In the genomic region with DNA sequence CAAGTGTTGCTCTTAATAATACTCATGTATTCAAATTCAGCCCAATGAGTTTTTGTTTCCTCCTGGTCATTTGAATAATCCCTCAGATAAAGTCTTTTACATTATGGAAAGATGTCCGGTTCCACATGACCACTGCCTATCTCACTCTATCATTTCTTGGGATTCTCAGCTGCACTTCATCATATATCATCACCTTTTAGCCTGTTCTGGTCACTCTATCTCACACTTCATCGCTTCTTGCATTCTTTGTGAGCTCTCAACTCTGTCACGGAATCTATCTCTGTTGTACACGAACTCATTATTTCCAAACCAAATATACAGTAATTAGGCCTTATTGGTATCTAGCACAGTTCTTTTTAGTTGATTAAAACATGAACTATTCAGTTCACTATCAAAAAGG, we compare ENCODE assay signal across 6 cellular contexts.
"Had no signal": no experiment of that assay in that cellular context is flagged by ENCODE, and none has a peak within 500 bp of the region (broad histone marks: within the 10 kb centered on the region; RNA-seq: fewer than 3 reads in every experiment).

No MANE protein-coding gene starts in this region.

- DNase-seq: IMR-90, KBM-7, KG1 had no signal

- H3K27ac ChIP-seq: HL-60 had no signal

- H3K4me3 ChIP-seq: K562 had no signal

- ATAC-seq: HepG2, K562 had no signal
